Comparison of ENCODE assay signal across 1 cellular context in genomic region chr1:236161755-236162154, GRCh38.
TF ChIP-seq lines count a peak whose summit lies in the region.

No MANE protein-coding gene starts in this region.

TF ChIP-seq in K562, 482 proteins besides CTCF, POLR2A, EP300 and RAD21:
- peak; percentile 100 for TF ChIP-seq ZNF707 (CRISPR knock-in tag; conservative IDR thresholded peaks at IDR 0.05)
- peak; percentile 80; the same call in 1 of the 2 replicates for TF ChIP-seq TRIM28 (IDR thresholded peaks at IDR 0.05)
- peak in 1 of 2 experiments; percentile 33; a peak in 1 of 4 replicates for TF ChIP-seq TRIM24 (IDR thresholded peaks at IDR 0.05)
- TF ChIP-seq ZFP36 (IDR thresholded peaks at IDR 0.05; ENCODE audit: low read depth, low read length, partially characterized antibody) = peak; percentile 52
- TF ChIP-seq, protein P1, sequence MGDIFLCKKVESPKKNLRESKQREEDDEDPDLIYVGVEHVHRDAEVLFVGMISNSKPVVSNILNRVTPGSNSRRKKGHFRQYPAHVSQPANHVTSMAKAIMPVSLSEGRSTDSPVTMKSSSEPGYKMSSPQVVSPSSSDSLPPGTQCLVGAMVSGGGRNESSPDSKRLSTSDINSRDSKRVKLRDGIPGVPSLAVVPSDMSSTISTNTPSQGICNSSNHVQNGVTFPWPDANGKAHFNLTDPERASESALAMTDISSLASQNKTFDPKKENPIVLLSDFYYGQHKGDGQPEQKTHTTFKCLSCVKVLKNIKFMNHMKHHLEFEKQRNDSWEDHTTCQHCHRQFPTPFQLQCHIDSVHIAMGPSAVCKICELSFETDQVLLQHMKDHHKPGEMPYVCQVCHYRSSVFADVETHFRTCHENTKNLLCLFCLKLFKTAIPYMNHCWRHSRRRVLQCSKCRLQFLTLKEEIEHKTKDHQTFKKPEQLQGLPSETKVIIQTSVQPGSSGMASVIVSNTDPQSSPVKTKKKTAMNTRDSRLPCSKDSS (IDR thresholded peaks at IDR 0.05; ENCODE audit: low read depth, partially characterized antibody) = peak; percentile 20
TF ChIP-seq in K562: peak in this region for 5; not testable (repeated sequence) for 477.
